Comparison of ENCODE assay signal across 1 cellular context in the genomic region with DNA sequence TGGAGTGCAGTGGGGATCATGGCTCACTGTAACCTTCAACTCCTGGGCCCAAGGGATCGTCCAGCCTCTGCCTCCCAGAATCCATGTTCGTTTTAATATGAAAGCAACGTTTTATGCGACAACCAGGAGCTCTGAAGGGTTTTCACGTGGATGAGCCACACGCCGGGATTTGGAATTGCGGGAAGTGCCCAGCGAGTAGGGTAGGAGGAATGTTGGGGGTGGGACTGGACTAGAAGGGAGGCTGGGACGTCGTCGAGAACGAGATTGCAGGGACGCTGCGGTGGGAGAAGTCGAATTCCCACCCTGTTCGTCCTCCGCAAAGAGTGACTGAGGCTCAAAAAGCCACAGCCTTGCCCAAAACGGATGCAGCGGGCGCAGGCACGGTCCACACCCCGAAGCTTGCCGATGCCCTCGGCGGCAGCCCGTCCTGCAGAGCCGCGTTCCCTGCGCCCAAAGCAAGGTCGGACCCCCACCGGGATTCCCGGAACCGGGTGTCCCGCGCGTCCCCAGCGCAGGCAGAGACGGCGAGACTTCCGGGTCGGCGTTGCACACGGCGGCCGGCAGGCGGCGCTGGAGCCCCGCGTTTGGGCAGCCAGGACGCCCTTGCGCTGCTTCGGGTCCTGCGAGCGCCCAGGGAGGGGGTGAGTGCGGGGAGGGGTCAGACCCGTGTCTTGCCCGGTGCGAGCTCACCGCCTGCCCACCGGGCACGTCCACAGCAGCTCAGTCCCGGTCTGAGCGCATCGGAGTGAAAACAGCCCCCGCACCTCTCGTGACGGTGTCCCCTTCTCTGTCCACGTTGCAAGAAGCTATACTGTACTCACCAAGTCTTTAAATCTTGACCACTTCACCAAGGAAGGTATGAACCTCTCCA.
TF ChIP-seq lines count a peak whose summit lies in the region.

No MANE protein-coding gene starts in this region.

TF ChIP-seq in HepG2, 621 proteins besides CTCF, POLR2A, EP300 and RAD21 (continued from another document and continues in another):
- TF ChIP-seq, protein P1, sequence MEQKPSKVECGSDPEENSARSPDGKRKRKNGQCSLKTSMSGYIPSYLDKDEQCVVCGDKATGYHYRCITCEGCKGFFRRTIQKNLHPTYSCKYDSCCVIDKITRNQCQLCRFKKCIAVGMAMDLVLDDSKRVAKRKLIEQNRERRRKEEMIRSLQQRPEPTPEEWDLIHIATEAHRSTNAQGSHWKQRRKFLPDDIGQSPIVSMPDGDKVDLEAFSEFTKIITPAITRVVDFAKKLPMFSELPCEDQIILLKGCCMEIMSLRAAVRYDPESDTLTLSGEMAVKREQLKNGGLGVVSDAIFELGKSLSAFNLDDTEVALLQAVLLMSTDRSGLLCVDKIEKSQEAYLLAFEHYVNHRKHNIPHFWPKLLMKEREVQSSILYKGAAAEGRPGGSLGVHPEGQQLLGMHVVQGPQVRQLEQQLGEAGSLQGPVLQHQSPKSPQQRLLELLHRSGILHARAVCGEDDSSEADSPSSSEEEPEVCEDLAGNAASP (CRISPR knock-in tag; IDR thresholded peaks at IDR 0.05; ENCODE audit: borderline replicate concordance): peak; percentile 88; the same call in 1 of the 2 replicates
- TF ChIP-seq, protein P2, sequence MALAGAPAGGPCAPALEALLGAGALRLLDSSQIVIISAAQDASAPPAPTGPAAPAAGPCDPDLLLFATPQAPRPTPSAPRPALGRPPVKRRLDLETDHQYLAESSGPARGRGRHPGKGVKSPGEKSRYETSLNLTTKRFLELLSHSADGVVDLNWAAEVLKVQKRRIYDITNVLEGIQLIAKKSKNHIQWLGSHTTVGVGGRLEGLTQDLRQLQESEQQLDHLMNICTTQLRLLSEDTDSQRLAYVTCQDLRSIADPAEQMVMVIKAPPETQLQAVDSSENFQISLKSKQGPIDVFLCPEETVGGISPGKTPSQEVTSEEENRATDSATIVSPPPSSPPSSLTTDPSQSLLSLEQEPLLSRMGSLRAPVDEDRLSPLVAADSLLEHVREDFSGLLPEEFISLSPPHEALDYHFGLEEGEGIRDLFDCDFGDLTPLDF (CRISPR knock-in tag; IDR thresholded peaks at IDR 0.05): peak; percentile 81
- TF ChIP-seq, protein P3, sequence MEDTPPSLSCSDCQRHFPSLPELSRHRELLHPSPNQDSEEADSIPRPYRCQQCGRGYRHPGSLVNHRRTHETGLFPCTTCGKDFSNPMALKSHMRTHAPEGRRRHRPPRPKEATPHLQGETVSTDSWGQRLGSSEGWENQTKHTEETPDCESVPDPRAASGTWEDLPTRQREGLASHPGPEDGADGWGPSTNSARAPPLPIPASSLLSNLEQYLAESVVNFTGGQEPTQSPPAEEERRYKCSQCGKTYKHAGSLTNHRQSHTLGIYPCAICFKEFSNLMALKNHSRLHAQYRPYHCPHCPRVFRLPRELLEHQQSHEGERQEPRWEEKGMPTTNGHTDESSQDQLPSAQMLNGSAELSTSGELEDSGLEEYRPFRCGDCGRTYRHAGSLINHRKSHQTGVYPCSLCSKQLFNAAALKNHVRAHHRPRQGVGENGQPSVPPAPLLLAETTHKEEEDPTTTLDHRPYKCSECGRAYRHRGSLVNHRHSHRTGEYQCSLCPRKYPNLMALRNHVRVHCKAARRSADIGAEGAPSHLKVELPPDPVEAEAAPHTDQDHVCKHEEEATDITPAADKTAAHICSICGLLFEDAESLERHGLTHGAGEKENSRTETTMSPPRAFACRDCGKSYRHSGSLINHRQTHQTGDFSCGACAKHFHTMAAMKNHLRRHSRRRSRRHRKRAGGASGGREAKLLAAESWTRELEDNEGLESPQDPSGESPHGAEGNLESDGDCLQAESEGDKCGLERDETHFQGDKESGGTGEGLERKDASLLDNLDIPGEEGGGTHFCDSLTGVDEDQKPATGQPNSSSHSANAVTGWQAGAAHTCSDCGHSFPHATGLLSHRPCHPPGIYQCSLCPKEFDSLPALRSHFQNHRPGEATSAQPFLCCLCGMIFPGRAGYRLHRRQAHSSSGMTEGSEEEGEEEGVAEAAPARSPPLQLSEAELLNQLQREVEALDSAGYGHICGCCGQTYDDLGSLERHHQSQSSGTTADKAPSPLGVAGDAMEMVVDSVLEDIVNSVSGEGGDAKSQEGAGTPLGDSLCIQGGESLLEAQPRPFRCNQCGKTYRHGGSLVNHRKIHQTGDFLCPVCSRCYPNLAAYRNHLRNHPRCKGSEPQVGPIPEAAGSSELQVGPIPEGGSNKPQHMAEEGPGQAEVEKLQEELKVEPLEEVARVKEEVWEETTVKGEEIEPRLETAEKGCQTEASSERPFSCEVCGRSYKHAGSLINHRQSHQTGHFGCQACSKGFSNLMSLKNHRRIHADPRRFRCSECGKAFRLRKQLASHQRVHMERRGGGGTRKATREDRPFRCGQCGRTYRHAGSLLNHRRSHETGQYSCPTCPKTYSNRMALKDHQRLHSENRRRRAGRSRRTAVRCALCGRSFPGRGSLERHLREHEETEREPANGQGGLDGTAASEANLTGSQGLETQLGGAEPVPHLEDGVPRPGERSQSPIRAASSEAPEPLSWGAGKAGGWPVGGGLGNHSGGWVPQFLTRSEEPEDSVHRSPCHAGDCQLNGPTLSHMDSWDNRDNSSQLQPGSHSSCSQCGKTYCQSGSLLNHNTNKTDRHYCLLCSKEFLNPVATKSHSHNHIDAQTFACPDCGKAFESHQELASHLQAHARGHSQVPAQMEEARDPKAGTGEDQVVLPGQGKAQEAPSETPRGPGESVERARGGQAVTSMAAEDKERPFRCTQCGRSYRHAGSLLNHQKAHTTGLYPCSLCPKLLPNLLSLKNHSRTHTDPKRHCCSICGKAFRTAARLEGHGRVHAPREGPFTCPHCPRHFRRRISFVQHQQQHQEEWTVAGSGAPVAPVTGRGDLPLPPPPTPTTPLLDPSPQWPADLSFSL (CRISPR knock-in tag; IDR thresholded peaks at IDR 0.05): no peak; the same call in 1 of the 2 replicates
- TF ChIP-seq RXRA (CRISPR knock-in tag; IDR thresholded peaks at IDR 0.05) (peak; percentile 83), NCOR1 (IDR thresholded peaks at IDR 0.05; ENCODE audit: borderline replicate concordance, low read length) (no peak), ZFP62 (CRISPR knock-in tag; IDR thresholded peaks at IDR 0.05) (peak; percentile 90; the same call in 1 of the 2 replicates), GTF2F1 (IDR thresholded peaks at IDR 0.05; ENCODE audit: low read length) (no peak), ZNF614 (CRISPR knock-in tag; IDR thresholded peaks at IDR 0.05; ENCODE audit: borderline replicate concordance) (peak; percentile 94; the same call in 1 of the 2 replicates), NFIC (IDR thresholded peaks at IDR 0.05; ENCODE audit: low read length) (no peak), HES4 (CRISPR knock-in tag; IDR thresholded peaks at IDR 0.05; ENCODE audit: borderline replicate concordance) (0 out of 2 replicates have a peak, but pooled peaks have one; percentile 65), ZBTB8A (CRISPR knock-in tag; IDR thresholded peaks at IDR 0.05; ENCODE audit: borderline replicate concordance, low read depth) (no peak; the same call in 1 of the 2 replicates), ZNF496 (CRISPR knock-in tag; IDR thresholded peaks at IDR 0.05; ENCODE audit: insufficient replicate concordance) (no peak), GABPB1 (CRISPR knock-in tag; IDR thresholded peaks at IDR 0.05) (peak; percentile 97), SNRNP70 (IDR thresholded peaks at IDR 0.05; ENCODE audit: low read depth, low read length) (no peak), NONO (IDR thresholded peaks at IDR 0.05) (no peak), NONO (CRISPR knock-in tag; conservative IDR thresholded peaks at IDR 0.05) (peak; percentile 98), CEBPG (CRISPR knock-in tag; IDR thresholded peaks at IDR 0.05) (peak; percentile 43; the same call in 1 of the 2 replicates), MEIS2 (CRISPR knock-in tag; IDR thresholded peaks at IDR 0.05) (peak; percentile 84; the same call in 1 of the 2 replicates), HNRNPLL (IDR thresholded peaks at IDR 0.05; ENCODE audit: low read depth, low read length, poor library complexity, severe bottlenecking) (peak; percentile 98), ZNF839 (CRISPR knock-in tag; IDR thresholded peaks at IDR 0.05; ENCODE audit: borderline replicate concordance) (peak; percentile 87), TP53 (CRISPR knock-in tag; conservative IDR thresholded peaks at IDR 0.05) (no peak), CBX5 (CRISPR knock-in tag; IDR thresholded peaks at IDR 0.05; ENCODE audit: borderline replicate concordance) (0 out of 2 replicates have a peak, but pooled peaks have one; percentile 75), NFYC (CRISPR knock-in tag; IDR thresholded peaks at IDR 0.05) (peak; percentile 55; the same call in 1 of the 2 replicates), ZNF337 (CRISPR knock-in tag; IDR thresholded peaks at IDR 0.05; ENCODE audit: borderline replicate concordance, low read depth) (peak; percentile 91; the same call in 1 of the 2 replicates), ERF (CRISPR knock-in tag; IDR thresholded peaks at IDR 0.05) (peak; percentile 98), ZSCAN12 (CRISPR knock-in tag; IDR thresholded peaks at IDR 0.05) (peak; percentile 86; the same call in 1 of the 2 replicates), MBD4 (IDR thresholded peaks at IDR 0.05; ENCODE audit: borderline replicate concordance, low read length) (no peak), ZBTB1 (CRISPR knock-in tag; IDR thresholded peaks at IDR 0.05; ENCODE audit: borderline replicate concordance) (peak; percentile 19; the same call in 1 of the 2 replicates), CHD4 (IDR thresholded peaks at IDR 0.05; ENCODE audit: borderline replicate concordance, low read length) (no peak), ZNF510 (CRISPR knock-in tag; IDR thresholded peaks at IDR 0.05; ENCODE audit: low read depth) (peak; percentile 94), TCF12 (IDR thresholded peaks at IDR 0.05) (no peak), TCF12 (CRISPR knock-in tag; IDR thresholded peaks at IDR 0.05) (peak; percentile 88), SP5 (CRISPR knock-in tag; IDR thresholded peaks at IDR 0.05; ENCODE audit: borderline replicate concordance, low read depth) (no peak; the same call in 1 of the 2 replicates), KMT2B (CRISPR knock-in tag; IDR thresholded peaks at IDR 0.05) (peak; percentile 91), ZFP82 (CRISPR knock-in tag; IDR thresholded peaks at IDR 0.05; ENCODE audit: borderline replicate concordance) (peak; percentile 94; the same call in 1 of the 2 replicates), NFKB2 (CRISPR knock-in tag; IDR thresholded peaks at IDR 0.05; ENCODE audit: borderline replicate concordance) (peak; percentile 93), MYC (CRISPR knock-in tag; IDR thresholded peaks at IDR 0.05; ENCODE audit: borderline replicate concordance) (peak; percentile 82; the same call in 1 of the 2 replicates), HMG20B (CRISPR knock-in tag; conservative IDR thresholded peaks at IDR 0.05) (peak; percentile 57; the same call in 1 of the 2 replicates)
- TF ChIP-seq, protein P4, sequence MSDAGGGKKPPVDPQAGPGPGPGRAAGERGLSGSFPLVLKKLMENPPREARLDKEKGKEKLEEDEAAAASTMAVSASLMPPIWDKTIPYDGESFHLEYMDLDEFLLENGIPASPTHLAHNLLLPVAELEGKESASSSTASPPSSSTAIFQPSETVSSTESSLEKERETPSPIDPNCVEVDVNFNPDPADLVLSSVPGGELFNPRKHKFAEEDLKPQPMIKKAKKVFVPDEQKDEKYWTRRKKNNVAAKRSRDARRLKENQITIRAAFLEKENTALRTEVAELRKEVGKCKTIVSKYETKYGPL (CRISPR knock-in tag; IDR thresholded peaks at IDR 0.05): peak; percentile 60
- TF ChIP-seq, protein P5, sequence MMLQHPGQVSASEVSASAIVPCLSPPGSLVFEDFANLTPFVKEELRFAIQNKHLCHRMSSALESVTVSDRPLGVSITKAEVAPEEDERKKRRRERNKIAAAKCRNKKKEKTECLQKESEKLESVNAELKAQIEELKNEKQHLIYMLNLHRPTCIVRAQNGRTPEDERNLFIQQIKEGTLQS (CRISPR knock-in tag; IDR thresholded peaks at IDR 0.05): 0 out of 2 replicates have a peak, but pooled peaks have one; percentile 50
- TF ChIP-seq, protein P6, sequence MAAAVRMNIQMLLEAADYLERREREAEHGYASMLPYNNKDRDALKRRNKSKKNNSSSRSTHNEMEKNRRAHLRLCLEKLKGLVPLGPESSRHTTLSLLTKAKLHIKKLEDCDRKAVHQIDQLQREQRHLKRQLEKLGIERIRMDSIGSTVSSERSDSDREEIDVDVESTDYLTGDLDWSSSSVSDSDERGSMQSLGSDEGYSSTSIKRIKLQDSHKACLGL (CRISPR knock-in tag; IDR thresholded peaks at IDR 0.05): peak; percentile 97
- TF ChIP-seq, protein P7, sequence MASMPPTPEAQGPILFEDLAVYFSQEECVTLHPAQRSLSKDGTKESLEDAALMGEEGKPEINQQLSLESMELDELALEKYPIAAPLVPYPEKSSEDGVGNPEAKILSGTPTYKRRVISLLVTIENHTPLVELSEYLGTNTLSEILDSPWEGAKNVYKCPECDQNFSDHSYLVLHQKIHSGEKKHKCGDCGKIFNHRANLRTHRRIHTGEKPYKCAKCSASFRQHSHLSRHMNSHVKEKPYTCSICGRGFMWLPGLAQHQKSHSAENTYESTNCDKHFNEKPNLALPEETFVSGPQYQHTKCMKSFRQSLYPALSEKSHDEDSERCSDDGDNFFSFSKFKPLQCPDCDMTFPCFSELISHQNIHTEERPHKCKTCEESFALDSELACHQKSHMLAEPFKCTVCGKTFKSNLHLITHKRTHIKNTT (CRISPR knock-in tag; IDR thresholded peaks at IDR 0.05): no peak
- TF ChIP-seq, protein P8, sequence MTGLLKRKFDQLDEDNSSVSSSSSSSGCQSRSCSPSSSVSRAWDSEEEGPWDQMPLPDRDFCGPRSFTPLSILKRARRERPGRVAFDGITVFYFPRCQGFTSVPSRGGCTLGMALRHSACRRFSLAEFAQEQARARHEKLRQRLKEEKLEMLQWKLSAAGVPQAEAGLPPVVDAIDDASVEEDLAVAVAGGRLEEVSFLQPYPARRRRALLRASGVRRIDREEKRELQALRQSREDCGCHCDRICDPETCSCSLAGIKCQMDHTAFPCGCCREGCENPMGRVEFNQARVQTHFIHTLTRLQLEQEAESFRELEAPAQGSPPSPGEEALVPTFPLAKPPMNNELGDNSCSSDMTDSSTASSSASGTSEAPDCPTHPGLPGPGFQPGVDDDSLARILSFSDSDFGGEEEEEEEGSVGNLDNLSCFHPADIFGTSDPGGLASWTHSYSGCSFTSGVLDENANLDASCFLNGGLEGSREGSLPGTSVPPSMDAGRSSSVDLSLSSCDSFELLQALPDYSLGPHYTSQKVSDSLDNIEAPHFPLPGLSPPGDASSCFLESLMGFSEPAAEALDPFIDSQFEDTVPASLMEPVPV (CRISPR knock-in tag; IDR thresholded peaks at IDR 0.05): peak; percentile 96; the same call in 1 of the 2 replicates
- TF ChIP-seq, protein P9, sequence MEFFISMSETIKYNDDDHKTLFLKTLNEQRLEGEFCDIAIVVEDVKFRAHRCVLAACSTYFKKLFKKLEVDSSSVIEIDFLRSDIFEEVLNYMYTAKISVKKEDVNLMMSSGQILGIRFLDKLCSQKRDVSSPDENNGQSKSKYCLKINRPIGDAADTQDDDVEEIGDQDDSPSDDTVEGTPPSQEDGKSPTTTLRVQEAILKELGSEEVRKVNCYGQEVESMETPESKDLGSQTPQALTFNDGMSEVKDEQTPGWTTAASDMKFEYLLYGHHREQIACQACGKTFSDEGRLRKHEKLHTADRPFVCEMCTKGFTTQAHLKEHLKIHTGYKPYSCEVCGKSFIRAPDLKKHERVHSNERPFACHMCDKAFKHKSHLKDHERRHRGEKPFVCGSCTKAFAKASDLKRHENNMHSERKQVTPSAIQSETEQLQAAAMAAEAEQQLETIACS (CRISPR knock-in tag; IDR thresholded peaks at IDR 0.05): peak; percentile 72
- TF ChIP-seq, protein P10, sequence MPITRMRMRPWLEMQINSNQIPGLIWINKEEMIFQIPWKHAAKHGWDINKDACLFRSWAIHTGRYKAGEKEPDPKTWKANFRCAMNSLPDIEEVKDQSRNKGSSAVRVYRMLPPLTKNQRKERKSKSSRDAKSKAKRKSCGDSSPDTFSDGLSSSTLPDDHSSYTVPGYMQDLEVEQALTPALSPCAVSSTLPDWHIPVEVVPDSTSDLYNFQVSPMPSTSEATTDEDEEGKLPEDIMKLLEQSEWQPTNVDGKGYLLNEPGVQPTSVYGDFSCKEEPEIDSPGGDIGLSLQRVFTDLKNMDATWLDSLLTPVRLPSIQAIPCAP (CRISPR knock-in tag; IDR thresholded peaks at IDR 0.05; ENCODE audit: low read depth): peak; percentile 85; the same call in 1 of the 2 replicates
